In genomic region chr1:229625893-229626831, GRCh38 we compare ENCODE assay signal across 1 cellular context.
TF ChIP-seq lines count a peak whose summit lies in the region.

TAF5L (minus strand) TSS chr1:229626122; CDS start chr1:229614482, 11,640 bp downstream.
URB2 (plus strand) TSS chr1:229626247; CDS start chr1:229627634, 1,387 bp downstream.

TF ChIP-seq in IMR-90, 13 proteins besides CTCF, POLR2A, EP300 and RAD21 (continued from another document):
- TF ChIP-seq, protein P1, sequence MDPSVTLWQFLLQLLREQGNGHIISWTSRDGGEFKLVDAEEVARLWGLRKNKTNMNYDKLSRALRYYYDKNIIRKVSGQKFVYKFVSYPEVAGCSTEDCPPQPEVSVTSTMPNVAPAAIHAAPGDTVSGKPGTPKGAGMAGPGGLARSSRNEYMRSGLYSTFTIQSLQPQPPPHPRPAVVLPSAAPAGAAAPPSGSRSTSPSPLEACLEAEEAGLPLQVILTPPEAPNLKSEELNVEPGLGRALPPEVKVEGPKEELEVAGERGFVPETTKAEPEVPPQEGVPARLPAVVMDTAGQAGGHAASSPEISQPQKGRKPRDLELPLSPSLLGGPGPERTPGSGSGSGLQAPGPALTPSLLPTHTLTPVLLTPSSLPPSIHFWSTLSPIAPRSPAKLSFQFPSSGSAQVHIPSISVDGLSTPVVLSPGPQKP (IDR thresholded peaks at IDR 0.05; ENCODE audit: borderline replicate concordance, low read depth, low read length): no peak
